In genomic region chr22:17368144-17368726, GRCh38 we compare ENCODE assay signal across 9 cellular contexts. TPM values are rescaled to one million over a fixed set of nuclear protein-coding genes. Genes with fewer than 3 reads are reported as not detected.
A peak's percentile ranks its signal among the peaks of the same experiment; 100 is the strongest.
DNase-seq lines count a peak whose midpoint lies in the region; ATAC-seq and TF ChIP-seq lines count a peak whose summit lies in the region.
"Had no signal": no experiment of that assay in that cellular context is flagged by ENCODE, and none has a peak within 500 bp of the region (broad histone marks: within the 10 kb centered on the region; RNA-seq: fewer than 3 reads in every experiment).

No MANE protein-coding gene starts in this region.

- H3K27ac Mint-ChIP-seq in mesothelial cell of epicardium: peak overlapping the region; percentile 94

- intact Hi-C loops in vagina (cut with DNase I): no loop called here

- H3K27me3 ChIP-seq in vagina: no peaks in the 10 kb centered on the region

- no peaks in the 10 kb centered on the region for H3K36me3 Mint-ChIP-seq in mesothelial cell of epicardium

- peaks cover 22% of the 10 kb centered on the region for H3K4me1 ChIP-seq in vagina

- H3K4me3 ChIP-seq in vagina: peak overlapping the region; percentile 43 to 68

- H3K9me3 Mint-ChIP-seq in mesothelial cell of epicardium: no peaks in the 10 kb centered on the region

- DNase-seq in stimulated activated CD4-positive, alpha-beta T cell treated with anti-CD3 and anti-CD28 coated beads, Interleukin-15, amount 100 ng/mL, for 24 hours: peak; percentile 10
- no peak for DNase-seq in stimulated activated CD4-positive, alpha-beta T cell treated with anti-CD3 and anti-CD28 coated beads, Interleukin-2, amount 100 ng/mL, for 24 hours
- peak in 3 of 61 donors; percentile 15 to 69 (median 61) for DNase-seq in caudate nucleus (lab: John Stamatoyannopoulos, UW)
- DNase-seq in mesothelial cell of epicardium (ENCODE audit: low spot score in 2 of 2, unreplicated experiment in 2 of 2): peak in 1 of 2 experiments; percentile 63
- no peak for DNase-seq in vagina (ENCODE audit: extremely low spot score in 2 of 2)
- DNase-seq in LoVo (ENCODE audit: low spot score): no peak
- DNase-seq in G401 (ENCODE audit: low spot score): no peak
- DNase-seq: stimulated activated CD4-positive, alpha-beta T cell treated with anti-CD3 and anti-CD28 coated beads, Interleukin-1b, Interleukin-23, amount 100 ng/mL, for 48 hours had no signal

- H3K36me3 ChIP-seq in vagina: no peaks in the 10 kb centered on the region

- TF ChIP-seq POLR2A in vagina (IDR thresholded peaks at IDR 0.05): no peak

- no peaks in the 10 kb centered on the region for H3K9me3 ChIP-seq in vagina

- peaks cover 2% of the 10 kb centered on the region for H3K27me3 Mint-ChIP-seq in mesothelial cell of epicardium (ENCODE audit: low read depth)

- no peak for ATAC-seq in GM21447 (IDR thresholded peaks at IDR 0.05; ENCODE audit: unreplicated experiment)

- peaks cover 28% of the 10 kb centered on the region for H3K4me1 Mint-ChIP-seq in mesothelial cell of epicardium

- TF ChIP-seq CTCF in mesothelial cell of epicardium (IDR thresholded peaks at IDR 0.05; ENCODE audit: unreplicated experiment) (no peak), vagina (IDR thresholded peaks at IDR 0.05) (no peak)

- H3K27ac ChIP-seq in caudate nucleus (ENCODE audit: low read depth, low read length) (peak overlapping the region; percentile 90), vagina (peak overlapping the region; percentile 51)

- peak overlapping the region; percentile 89 for H3K4me3 Mint-ChIP-seq in mesothelial cell of epicardium

- in situ Hi-C loops in G401 (cut with HindIII; ENCODE audit: low sequenced_read_pairs): no loop called here

RNA-seq across cellular contexts. Expression of gene CECR2, which starts 1.0 kb away (rescaled TPM):
- total RNA-seq in mesothelial cell of epicardium (14.1 to 15.1 TPM (median 15.0 TPM) in 3 replicates), vagina (0.98 TPM)
- 2.0 and 2.1 TPM in 2 replicates for total RNA-seq in G401 (2014; rRNA removed; shearing (Covaris generic))
